Comparison of ENCODE assay signal across 8 cellular contexts in genomic region chr7:154927624-154928125, GRCh38.
DNase-seq lines count a peak whose midpoint lies in the region; ATAC-seq lines count a peak whose summit lies in the region.

No MANE protein-coding gene starts in this region.

- H3K4me1 Mint-ChIP-seq in activated CD4-positive, alpha-beta memory T cell treated with anti-CD3 and anti-CD28 coated beads for 36 hours (ENCODE audit: low read depth) = peaks cover 24% of the 10 kb centered on the region
- peaks cover 21% of the 10 kb centered on the region for H3K4me1 Mint-ChIP-seq in memory B cell

- peak overlapping the region; percentile 62 to 77 (median 66) for H3K4me3 ChIP-seq in BLaER1 treated with 17β-estradiol and CSF1 and Interleukin-3, amounts not matched to agents 10 nM and 100 nM
- H3K4me3 ChIP-seq in duodenal mucosa (ENCODE audit: low read depth in 1 of 2, low read length in 2 of 2) = peak overlapping the region; percentile 69 to 93

- no peaks in the 10 kb centered on the region for H3K27me3 ChIP-seq in BLaER1 treated with 17β-estradiol and CSF1 and Interleukin-3, amounts not matched to agents 10 nM and 100 nM
- no peaks in the 10 kb centered on the region for H3K27me3 ChIP-seq in duodenal mucosa (ENCODE audit: control insufficient read depth in 1 of 2, insufficient read depth in 2 of 2, low read length in 2 of 2)

- peak overlapping the region; percentile 44 to 80 (median 67); a peak in 21 of 22 replicates for H3K27ac ChIP-seq in BLaER1 treated with 17β-estradiol and CSF1 and Interleukin-3, amounts not matched to agents 10 nM and 100 nM
- H3K27ac ChIP-seq in duodenal mucosa (ENCODE audit: low read depth, low read length) = peak overlapping the region; percentile 72

- H3K27ac Mint-ChIP-seq in activated CD4-positive, alpha-beta memory T cell treated with anti-CD3 and anti-CD28 coated beads for 36 hours = peak overlapping the region; percentile 94
- H3K27ac Mint-ChIP-seq in memory B cell = peak overlapping the region; percentile 99

- H3K9me3 ChIP-seq in BLaER1 treated with 17β-estradiol and CSF1 and Interleukin-3, amounts not matched to agents 10 nM and 100 nM (replicated peaks in 1 of 11) = peaks cover 4 to 12% (median 8%) of the 10 kb centered on the region in 11 experiments
- no peaks in the 10 kb centered on the region for H3K9me3 ChIP-seq in duodenal mucosa (ENCODE audit: control insufficient read depth in 1 of 2, low read length in 2 of 2)

- peaks cover 10 to 25% (median 13%) of the 10 kb centered on the region in 10 experiments for H3K4me1 ChIP-seq in BLaER1 treated with 17β-estradiol and CSF1 and Interleukin-3, amounts not matched to agents 10 nM and 100 nM
- H3K4me1 ChIP-seq in duodenal mucosa (ENCODE audit: control insufficient read depth in 1 of 2, insufficient read depth in 2 of 2, low read length in 2 of 2) = peaks cover 4 to 8% of the 10 kb centered on the region in 2 donors

- intact Hi-C loops in activated CD4-positive, alpha-beta memory T cell treated with anti-CD3 and anti-CD28 coated beads for 36 hours (cut with micrococcal nuclease) = loop anchor here (1.0 to 10.0 kb wide), 9 partner anchors 26 to 1850 kb away; no protein-coding TSS in a partner anchor

- no peaks in the 10 kb centered on the region for H4K20me1 ChIP-seq in BLaER1 treated with 17β-estradiol and CSF1 and Interleukin-3, amounts not matched to agents 10 nM and 100 nM

- no peaks in the 10 kb centered on the region for H3K36me3 Mint-ChIP-seq in activated CD4-positive, alpha-beta memory T cell treated with anti-CD3 and anti-CD28 coated beads for 36 hours
- H3K36me3 Mint-ChIP-seq in memory B cell = peaks cover 10% of the 10 kb centered on the region

- H3K4me2 ChIP-seq in BLaER1 treated with 17β-estradiol and CSF1 and Interleukin-3, amounts not matched to agents 10 nM and 100 nM = peak overlapping the region; percentile 79 to 98 (median 92)

- POLR2A ChIA-PET in activated CD4-positive, alpha-beta memory T cell treated with anti-CD3 and anti-CD28 coated beads for 36 hours (lab: Charles Lee) = interaction anchor here (1.0 to 1.4 kb wide), 3 partner anchors 76 to 371 kb away, joined by 3 to 4 read pairs (median 3); partner anchors contain the start of gene PAXIP1

- ATAC-seq in GM19351 (IDR thresholded peaks at IDR 0.05; ENCODE audit: unreplicated experiment) (peak; percentile 57), HG03521 (IDR thresholded peaks at IDR 0.05; ENCODE audit: unreplicated experiment) (peak; percentile 48), memory B cell (ENCODE audit: low read depth) (peak; percentile 63)

- CTCF ChIA-PET in activated CD4-positive, alpha-beta memory T cell treated with anti-CD3 and anti-CD28 coated beads for 36 hours (lab: Charles Lee) = interaction anchor here (0.6 to 4.2 kb wide), 58 partner anchors 8 to 841 kb away, joined by 3 to 70 read pairs (median 4); partner anchors contain the start of gene PAXIP1

- H3K9ac ChIP-seq in BLaER1 treated with 17β-estradiol and CSF1 and Interleukin-3, amounts not matched to agents 10 nM and 100 nM = peak overlapping the region; percentile 63 to 82 (median 76)
- H3K9ac ChIP-seq in duodenal mucosa (ENCODE audit: low read depth in 1 of 2, low read length in 2 of 2) = peak overlapping the region; percentile 52 to 66

- H3K36me3 ChIP-seq in BLaER1 treated with 17β-estradiol and CSF1 and Interleukin-3, amounts not matched to agents 10 nM and 100 nM = peaks cover 0 to 3% (median 1%) of the 10 kb centered on the region in 11 experiments; a peak in 6 of 22 replicates
- no peaks in the 10 kb centered on the region for H3K36me3 ChIP-seq in duodenal mucosa (ENCODE audit: control insufficient read depth in 1 of 2, insufficient read depth in 2 of 2, low read length in 2 of 2)

- peak overlapping the region; percentile 95 for H3K4me3 Mint-ChIP-seq in activated CD4-positive, alpha-beta memory T cell treated with anti-CD3 and anti-CD28 coated beads for 36 hours
- H3K4me3 Mint-ChIP-seq in memory B cell = peak overlapping the region; percentile 95

- H3K27me3 Mint-ChIP-seq in activated CD4-positive, alpha-beta memory T cell treated with anti-CD3 and anti-CD28 coated beads for 36 hours = no peaks in the 10 kb centered on the region
- no peaks in the 10 kb centered on the region for H3K27me3 Mint-ChIP-seq in memory B cell

- DNase-seq in NCI-H748 treated with DMSO at 0.1 percent for 48 hours (lab: John Stamatoyannopoulos, UW) (peak; percentile 80), memory B cell (ENCODE audit: low spot score in 2 of 2) (peak; percentile 73)
- DNase-seq in activated CD4-positive, alpha-beta memory T cell treated with anti-CD3 and anti-CD28 coated beads for 36 hours = peak; percentile 83
- DNase-seq in stimulated activated CD8-positive, alpha-beta memory T cell treated with anti-CD3 and anti-CD28 coated beads, Interleukin-15, amount 100 ng/mL, for 1 hour (ENCODE audit: low read depth) = peak; percentile 75

- H3K9me3 Mint-ChIP-seq in activated CD4-positive, alpha-beta memory T cell treated with anti-CD3 and anti-CD28 coated beads for 36 hours = no peaks in the 10 kb centered on the region
- no peaks in the 10 kb centered on the region for H3K9me3 Mint-ChIP-seq in memory B cell

Comparison
In these comparisons a context has a peak if more than half of its experiments do, and no peak if none do; other contexts are left out.
1. Peak in every context shown above with its lines: DNase-seq, ATAC-seq, H3K4me3 ChIP-seq and H3K27ac ChIP-seq.